In genomic region chr1:178629549-178630154, GRCh38 we compare ENCODE assay signal across 24 cellular contexts.
DNase-seq lines count a peak whose midpoint lies in the region; ATAC-seq, FAIRE-seq and TF ChIP-seq lines count a peak whose summit lies in the region.
"Had no signal": no experiment of that assay in that cellular context is flagged by ENCODE, and none has a peak within 500 bp of the region (broad histone marks: within the 10 kb centered on the region; RNA-seq: fewer than 3 reads in every experiment).

No MANE protein-coding gene starts in this region.

- peaks cover 4% of the 10 kb centered on the region for H3K27me3 Mint-ChIP-seq in neural progenitor cell (ENCODE audit: insufficient read depth, low read depth)
- H3K27me3 Mint-ChIP-seq: activated B cell treated with CpG ODN at 0.5 μM for 24 hours had no signal

- FAIRE-seq in H1 (lab: Jason Lieb, UNC) = no peak
- FAIRE-seq: islet of Langerhans had no signal

- H3K4ac ChIP-seq in H1 (replicated peaks; ENCODE audit: insufficient read length, low read depth, low read length) = no peak overlapping the region

- H4K8ac ChIP-seq in H1 (ENCODE audit: extremely low read depth, insufficient read depth, low read length) = no peak overlapping the region

- peak; percentile 11 for TF ChIP-seq CTCF in AG09319 (IDR thresholded peaks at IDR 0.05; ENCODE audit: low read depth, low read length)
- TF ChIP-seq CTCF in H1 (IDR thresholded peaks at IDR 0.05; ENCODE audit: control extremely low read depth in 1 of 3, insufficient read depth in 1 of 3, low read depth in 1 of 3, low read length in 3 of 3) = no peak
- TF ChIP-seq CTCF in neural progenitor cell (IDR thresholded peaks at IDR 0.05) = peak; percentile 15
- TF ChIP-seq CTCF in GM10248 (IDR thresholded peaks at IDR 0.05; ENCODE audit: control extremely low read depth, extremely low read depth, low read depth, missing control alignments) = no peak

- peaks cover 31% of the 10 kb centered on the region for H3K4me1 Mint-ChIP-seq in neural progenitor cell
- H3K4me1 Mint-ChIP-seq: activated naive CD4-positive, alpha-beta T cell treated with anti-CD3 and anti-CD28 coated beads, Interleukin-2, amount 50 U/mL, for 24 hours had no signal

- TF ChIP-seq POLR2A in H1 (IDR thresholded peaks at IDR 0.05; ENCODE audit: control extremely low read depth in 1 of 2, low read depth in 2 of 2, low read length in 2 of 2) = no peak

- no peak overlapping the region for H3K56ac ChIP-seq in H1 (replicated peaks; ENCODE audit: insufficient read length, low read depth, low read length)

- no peak overlapping the region for H2BK20ac ChIP-seq in H1 (ENCODE audit: low read length)

- H3K27me3 ChIP-seq in H1 (replicated peaks in 1 of 4; ENCODE audit: control insufficient read depth in 3 of 4, extremely low read depth in 1 of 4, insufficient read depth in 3 of 4, low read length in 3 of 4) (no peaks in the 10 kb centered on the region), neural progenitor cell (no peaks in the 10 kb centered on the region)
- H3K27me3 ChIP-seq: MG63 had no signal

- H3K27ac ChIP-seq in H1 (ENCODE audit: low read depth, low read length) = no peak overlapping the region
- H3K27ac ChIP-seq in neural progenitor cell = peak overlapping the region; percentile 83
- H3K27ac ChIP-seq: coronary artery had no signal

- H3K14ac ChIP-seq in H1 (ENCODE audit: insufficient read length) = no peak overlapping the region

- H3K36me3 ChIP-seq in H1 (ENCODE audit: control insufficient read depth in 2 of 4, insufficient read depth in 4 of 4, low read length in 3 of 4) (no peaks in the 10 kb centered on the region), neural progenitor cell (no peaks in the 10 kb centered on the region)
- H3K36me3 ChIP-seq: MG63 had no signal

- no peak overlapping the region for H3K4me3 ChIP-seq in H1 (ENCODE audit: extremely low read depth in 1 of 4, insufficient read depth in 2 of 4, low read depth in 3 of 4, low read length in 4 of 4)
- no peak overlapping the region for H3K4me3 ChIP-seq in neural progenitor cell
- H3K4me3 ChIP-seq: coronary artery, MG63, smooth muscle cell had no signal

- 90% methylated on average over 4 of the region's 4 CpGs; no CpG with 5 or more reads in 1 of the 2 experiments for WGBS in H1 (ENCODE audit: extremely low coverage in 1 of 2, insufficient coverage in 1 of 2, insufficient read length in 1 of 2, insufficient replicate concordance in 2 of 2, low coverage in 1 of 2, low lambda C conversion rate in 2 of 2, missing lambda C conversion rate in 1 of 2), 2 experiments

- H3K4me3 Mint-ChIP-seq in neural progenitor cell = no peak overlapping the region
- H3K4me3 Mint-ChIP-seq: activated B cell treated with CpG ODN at 0.5 μM for 24 hours; activated CD8-positive, alpha-beta T cell treated with anti-CD3 and anti-CD28 coated beads for 36 hours; activated naive CD4-positive, alpha-beta T cell treated with anti-CD3 and anti-CD28 coated beads, Interleukin-2, amount 50 U/mL, for 24 hours; CD4-positive, alpha-beta T cell; naive thymus-derived CD8-positive, alpha-beta T cell had no signal

- peaks cover 18% of the 10 kb centered on the region for H3F3A ChIP-seq in neural progenitor cell (ENCODE audit: low read depth)

- H3K23me2 ChIP-seq in H1 (ENCODE audit: low read depth, low read length) = no peaks in the 10 kb centered on the region

- no peak overlapping the region for H2BK12ac ChIP-seq in H1 (ENCODE audit: low read depth, low read length)

- no peak overlapping the region for H3K4me2 ChIP-seq in H1 (ENCODE audit: insufficient read depth in 1 of 2, low read depth in 2 of 2, low read length in 2 of 2)
- H3K4me2 ChIP-seq in neural progenitor cell = peak overlapping the region; percentile 43
- H3K4me2 ChIP-seq: smooth muscle cell had no signal

- H3K4me1 ChIP-seq in H1 (replicated peaks in 1 of 4; ENCODE audit: control insufficient read depth in 3 of 4, insufficient read depth in 4 of 4, low read length in 3 of 4) (0 out of 7 replicates have a peak, but pooled peaks cover 0 to 2% (median 0%) of the 10 kb centered on the region in 4 experiments), neural progenitor cell (peaks cover 14% of the 10 kb centered on the region)

- peaks cover 2% of the 10 kb centered on the region for H3K36me3 Mint-ChIP-seq in neural progenitor cell
- H3K36me3 Mint-ChIP-seq: activated naive CD4-positive, alpha-beta T cell treated with anti-CD3 and anti-CD28 coated beads, Interleukin-2, amount 50 U/mL, for 24 hours; naive thymus-derived CD8-positive, alpha-beta T cell had no signal

- no peaks in the 10 kb centered on the region for H3K79me1 ChIP-seq in H1 (ENCODE audit: low read depth, low read length)

- H3K18ac ChIP-seq in H1 (ENCODE audit: extremely low read depth, low read length) = no peak overlapping the region

- no peak for TF ChIP-seq EP300 in H1 (IDR thresholded peaks at IDR 0.05; ENCODE audit: borderline replicate concordance in 1 of 2, low read depth in 2 of 2, low read length in 2 of 2)

- no peak overlapping the region for H2BK120ac ChIP-seq in H1 (replicated peaks; ENCODE audit: low read depth, low read length)

- no peak overlapping the region for H2BK15ac ChIP-seq in H1 (ENCODE audit: low read length)

- DNase-seq in AG09319 (ENCODE audit: extremely low read depth, low read depth) = no peak
- peak; percentile 44 for DNase-seq in NAMALWA (ENCODE audit: low spot score)
- no peak for DNase-seq in H1 (ENCODE audit: low read depth in 1 of 2, low spot score in 2 of 2)
- DNase-seq in neural progenitor cell (ENCODE audit: low spot score) = no peak
- no peak for DNase-seq in GM10248 (ENCODE audit: extremely low spot score)
- no peak for DNase-seq in SHP77 treated with DMSO at 0.1 percent for 48 hours (lab: John Stamatoyannopoulos, UW)
- DNase-seq in T-helper 2 cell = no peak
- DNase-seq: activated B cell treated with CpG ODN at 0.5 μM for 24 hours; activated CD8-positive, alpha-beta T cell treated with anti-CD3 and anti-CD28 coated beads for 36 hours; activated T-cell treated with anti-CD3 and anti-CD28 coated beads, Interleukin-2, amount 50 U/mL, for 1 hour; CD4-positive, alpha-beta T cell; DMS153; mammary epithelial cell; naive thymus-derived CD8-positive, alpha-beta T cell; NCI-H2171 treated with DMSO at 0.1 percent for 48 hours; PC-3; posterior cingulate gyrus; stimulated activated CD4-positive, alpha-beta T cell treated with anti-CD3 and anti-CD28 coated beads, Interleukin-4, amount 100 ng/mL, for 24 hours had no signal

- H4K20me1 ChIP-seq in H1 (replicated peaks in 1 of 2; ENCODE audit: control insufficient read depth in 1 of 2, insufficient read depth in 2 of 2, low read length in 2 of 2) (no peaks in the 10 kb centered on the region), neural progenitor cell (ENCODE audit: low read depth) (no peaks in the 10 kb centered on the region)

- H3K79me2 ChIP-seq in H1 (ENCODE audit: control insufficient read depth in 1 of 2, insufficient read depth in 2 of 2, low read length in 2 of 2) (no peaks in the 10 kb centered on the region), neural progenitor cell (ENCODE audit: low read depth) (no peaks in the 10 kb centered on the region)

- no peak overlapping the region for H2AK5ac ChIP-seq in H1 (ENCODE audit: low read depth, low read length)

- POLR2A ChIA-PET in H1 (lab: Charles Lee; ENCODE audit: partially characterized antibody) (no interaction called here), GM10248 (lab: Yijun Ruan, JAX) (no interaction called here)

- no peak overlapping the region for H2BK5ac ChIP-seq in H1 (ENCODE audit: low read depth, low read length)

- H3K27ac Mint-ChIP-seq in neural progenitor cell = peak overlapping the region; percentile 94
- H3K27ac Mint-ChIP-seq: activated B cell treated with CpG ODN at 0.5 μM for 24 hours; activated CD8-positive, alpha-beta T cell treated with anti-CD3 and anti-CD28 coated beads for 36 hours; activated naive CD4-positive, alpha-beta T cell treated with anti-CD3 and anti-CD28 coated beads, Interleukin-2, amount 50 U/mL, for 24 hours; CD4-positive, alpha-beta T cell; naive thymus-derived CD8-positive, alpha-beta T cell had no signal

- no peak overlapping the region for H4K91ac ChIP-seq in H1 (replicated peaks; ENCODE audit: insufficient read length, low read length)

- peaks cover 2% of the 10 kb centered on the region for H3K9me3 Mint-ChIP-seq in neural progenitor cell
- H3K9me3 Mint-ChIP-seq: activated B cell treated with CpG ODN at 0.5 μM for 24 hours; activated CD8-positive, alpha-beta T cell treated with anti-CD3 and anti-CD28 coated beads for 36 hours; activated naive CD4-positive, alpha-beta T cell treated with anti-CD3 and anti-CD28 coated beads, Interleukin-2, amount 50 U/mL, for 24 hours; CD4-positive, alpha-beta T cell; naive thymus-derived CD8-positive, alpha-beta T cell had no signal

- ATAC-seq in HG03280 (IDR thresholded peaks at IDR 0.05; ENCODE audit: unreplicated experiment) = no peak
- ATAC-seq: activated CD8-positive, alpha-beta T cell treated with anti-CD3 and anti-CD28 coated beads for 36 hours; naive thymus-derived CD8-positive, alpha-beta T cell; PC-3 had no signal

- peak in 1 of 2 experiments; percentile 15; a peak in 1 of 4 replicates for TF ChIP-seq RAD21 in H1 (IDR thresholded peaks at IDR 0.05 in 1 of 2, conservative IDR thresholded peaks at IDR 0.05 in 1 of 2; ENCODE audit: low read depth in 2 of 2, low read length in 2 of 2)

- CTCF ChIA-PET in H1 (lab: Charles Lee; ENCODE audit: partially characterized antibody) = interaction anchor here (0.7 to 1.3 kb wide), 2 partner anchors 14 to 57 kb away, joined by 3 to 6 read pairs; no protein-coding TSS in a partner anchor
- CTCF ChIA-PET in GM10248 (lab: Yijun Ruan, JAX) = no interaction called here

- no peak overlapping the region for H3K23ac ChIP-seq in H1 (ENCODE audit: insufficient read length)

- no peak overlapping the region for H4K5ac ChIP-seq in H1 (ENCODE audit: insufficient read length, low read depth, low read length)

- peak overlapping the region; percentile 12; the same call in 1 of the 2 replicates for H2AFZ ChIP-seq in H1 (ENCODE audit: low read length)
- H2AFZ ChIP-seq in neural progenitor cell (replicated peaks) = peak overlapping the region; percentile 56

- no peak overlapping the region for H3K9ac ChIP-seq in H1 (replicated peaks in 1 of 4; ENCODE audit: extremely low read depth in 1 of 4, low read depth in 3 of 4, low read length in 3 of 4)
- no peak overlapping the region for H3K9ac ChIP-seq in neural progenitor cell

- H3K9me3 ChIP-seq in H1 (ENCODE audit: insufficient read depth in 2 of 2, low read depth in 1 of 2, low read length in 1 of 2) (no peaks in the 10 kb centered on the region), neural progenitor cell (ENCODE audit: low read depth) (no peaks in the 10 kb centered on the region)
- H3K9me3 ChIP-seq: MG63 had no signal

TF ChIP-seq in H1, 55 proteins besides CTCF, POLR2A, EP300 and RAD21 (continues in another document):
- no peak for TF ChIP-seq SIN3A (conservative IDR thresholded peaks at IDR 0.05 in 1 of 2, IDR thresholded peaks at IDR 0.05 in 1 of 2; ENCODE audit: low read depth in 1 of 2, low read length in 2 of 2)
- no peak for TF ChIP-seq SAP30 (IDR thresholded peaks at IDR 0.05; ENCODE audit: insufficient read depth, insufficient replicate concordance, low read length)
- TF ChIP-seq TCF12 (IDR thresholded peaks at IDR 0.05; ENCODE audit: low read depth, low read length) = no peak
- TF ChIP-seq BCL11A (IDR thresholded peaks at IDR 0.05; ENCODE audit: low read depth in 2 of 2, low read length in 2 of 2) = no peak
- no peak for TF ChIP-seq GTF2F1 (IDR thresholded peaks at IDR 0.05; ENCODE audit: borderline replicate concordance, low read depth, low read length)
- no peak for TF ChIP-seq BRCA1 (IDR thresholded peaks at IDR 0.05; ENCODE audit: low read depth, low read length)

Comparison
In these comparisons a context has a peak if more than half of its experiments do, and no peak if none do; other contexts are left out.
1. CTCF ChIP-seq: peak in AG09319 (single experiment) and neural progenitor cell (single experiment); none in H1 (0 of 3) and GM10248 (single experiment).